In the genomic region with DNA sequence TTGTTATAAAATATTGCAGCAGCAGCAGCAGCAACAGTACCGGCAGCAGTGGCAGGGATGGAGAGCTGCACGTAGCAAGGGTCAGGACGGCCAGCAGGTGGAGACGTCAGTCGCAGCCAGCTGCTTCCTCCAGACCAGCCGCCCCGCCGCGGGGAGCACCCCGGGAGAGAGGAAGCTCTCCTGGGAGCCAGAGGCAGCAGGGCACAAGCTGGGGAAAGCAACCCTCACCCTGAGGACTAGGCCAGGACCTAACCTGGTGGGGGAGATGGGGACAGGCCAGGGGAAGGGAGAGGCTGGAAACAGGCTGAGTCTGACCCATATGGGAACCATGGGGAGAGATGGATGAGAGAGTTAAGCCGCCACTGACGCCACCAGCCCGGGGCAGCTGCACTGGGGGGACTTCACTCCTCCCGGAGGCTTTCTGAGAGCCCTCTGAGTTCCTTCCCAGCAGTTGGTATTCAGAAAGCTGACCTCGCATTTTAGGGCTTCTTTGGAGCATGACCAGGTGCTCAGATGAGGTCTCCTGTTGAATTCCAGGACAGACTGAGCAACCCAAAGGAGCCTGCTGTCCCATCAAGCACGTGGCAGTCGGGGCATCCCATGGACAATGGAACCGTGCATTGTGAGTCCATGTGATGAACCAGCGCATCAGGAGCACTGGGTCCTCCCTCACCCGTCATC, we compare ENCODE assay signal across 8 cellular contexts. TPM values are rescaled to one million over a fixed set of nuclear protein-coding genes. Genes with fewer than 3 reads are reported as not detected.
DNase-seq lines count a peak whose midpoint lies in the region; ATAC-seq and TF ChIP-seq lines count a peak whose summit lies in the region.

No MANE protein-coding gene starts in this region.

- peak; percentile 88 for DNase-seq in HPDE6-E6E7 (ENCODE audit: extremely low spot score)
- peak; percentile 81 for DNase-seq in activated CD8-positive, alpha-beta memory T cell treated with anti-CD3 and anti-CD28 coated beads, Interleukin-2, amount 50 U/mL, for 48 hours
- peak; percentile 71 for DNase-seq in epithelial cell of esophagus (ENCODE audit: low read depth)
- DNase-seq in naive thymus-derived CD4-positive, alpha-beta T cell: peak; percentile 41 to 68 (median 59)
- peak; percentile 12 to 51 for DNase-seq in stimulated activated CD8-positive, alpha-beta memory T cell treated with anti-CD3 and anti-CD28 coated beads, Interleukin-7, amount 100 ng/mL, for 4 hours (ENCODE audit: low read depth in 2 of 2)

- H3K9ac ChIP-seq in OCI-LY1 (ENCODE audit: low read length): no peak overlapping the region

- peaks cover 0 to 9% (median 5%) of the 10 kb centered on the region in 7 donors for H3K4me1 Mint-ChIP-seq in naive thymus-derived CD4-positive, alpha-beta T cell

- peaks cover 6 to 55% (median 10%) of the 10 kb centered on the region in 5 donors for H3K27me3 Mint-ChIP-seq in naive thymus-derived CD4-positive, alpha-beta T cell

- no peak overlapping the region for H3K4me2 ChIP-seq in OCI-LY1 (ENCODE audit: low read length)

- no peaks in the 10 kb centered on the region for H3F3A ChIP-seq in OCI-LY1 (ENCODE audit: insufficient read depth, low read length)

- POLR2A ChIA-PET in naive thymus-derived CD4-positive, alpha-beta T cell (lab: Charles Lee): interaction anchor here (0.5 to 1.6 kb wide), 3 partner anchors 44 to 254 kb away, joined by 3 to 9 read pairs (median 6); no protein-coding TSS in a partner anchor

- H3K36me3 Mint-ChIP-seq in naive thymus-derived CD4-positive, alpha-beta T cell: no peaks in the 10 kb centered on the region

- H3K79me2 ChIP-seq in OCI-LY1 (ENCODE audit: insufficient read depth, low read length): no peaks in the 10 kb centered on the region

- H3K4me3 ChIP-seq in OCI-LY1 (ENCODE audit: low read depth, low read length, poor library complexity, severe bottlenecking) (no peak overlapping the region), epithelial cell of esophagus (ENCODE audit: low read length) (no peak overlapping the region)
- H3K4me3 ChIP-seq in naive thymus-derived CD4-positive, alpha-beta T cell (ENCODE audit: low read length): peak overlapping the region; percentile 19

- H3K9me2 ChIP-seq in OCI-LY1 (ENCODE audit: low read depth, low read length): no peaks in the 10 kb centered on the region

- CTCF ChIA-PET in naive thymus-derived CD4-positive, alpha-beta T cell (lab: Charles Lee): interaction anchor here (0.7 to 8.8 kb wide), 22 partner anchors 10 to 198 kb away, joined by 3 to 141 read pairs (median 4); partner anchors contain the start of gene FNTB

- no peak overlapping the region for H2AFZ ChIP-seq in OCI-LY1 (ENCODE audit: low read length)

- H3K27ac Mint-ChIP-seq in naive thymus-derived CD4-positive, alpha-beta T cell: no peak overlapping the region

- peak; percentile 87 for ATAC-seq in naive thymus-derived CD4-positive, alpha-beta T cell
- ATAC-seq in HG03139 (IDR thresholded peaks at IDR 0.05; ENCODE audit: unreplicated experiment): no peak

- H3K36me3 ChIP-seq in OCI-LY1 (ENCODE audit: insufficient read depth, low read length): no peaks in the 10 kb centered on the region
- H3K36me3 ChIP-seq in naive thymus-derived CD4-positive, alpha-beta T cell (ENCODE audit: control insufficient read depth in 2 of 3, insufficient read depth in 3 of 3, low read length in 3 of 3): no peaks in the 10 kb centered on the region

- intact Hi-C loops in naive thymus-derived CD4-positive, alpha-beta T cell (cut with micrococcal nuclease): loop anchor here (1.0 to 5.0 kb wide), 2 partner anchors 69 to 160 kb away; no protein-coding TSS in a partner anchor

- H3K4me1 ChIP-seq in OCI-LY1 (ENCODE audit: insufficient read depth, low read length, severe bottlenecking): no peaks in the 10 kb centered on the region
- no peaks in the 10 kb centered on the region for H3K4me1 ChIP-seq in naive thymus-derived CD4-positive, alpha-beta T cell (ENCODE audit: control insufficient read depth in 2 of 2, insufficient read depth in 2 of 2, low read length in 2 of 2)

- TF ChIP-seq CTCF in GM12872 (IDR thresholded peaks at IDR 0.05; ENCODE audit: insufficient read depth, low read depth, low read length) (peak; percentile 78), OCI-LY1 (IDR thresholded peaks at IDR 0.05; ENCODE audit: low read length) (peak; percentile 67), epithelial cell of esophagus (IDR thresholded peaks at IDR 0.05; ENCODE audit: insufficient read depth, low read depth, low read length, missing control alignments) (peak; percentile 70)

- H3K9me3 ChIP-seq in OCI-LY1 (ENCODE audit: low read length): no peaks in the 10 kb centered on the region
- no peaks in the 10 kb centered on the region for H3K9me3 ChIP-seq in naive thymus-derived CD4-positive, alpha-beta T cell (ENCODE audit: control insufficient read depth in 2 of 3, low read length in 3 of 3)

- no peak overlapping the region for H3K27ac ChIP-seq in OCI-LY1 (ENCODE audit: low read depth, low read length, poor library complexity, severe bottlenecking)
- no peak overlapping the region for H3K27ac ChIP-seq in naive thymus-derived CD4-positive, alpha-beta T cell (ENCODE audit: low read depth, low read length)

- 0 out of 2 replicates have a peak, but pooled peaks cover 13% of the 10 kb centered on the region for H3K27me3 ChIP-seq in OCI-LY1 (ENCODE audit: insufficient read depth, low read length)
- H3K27me3 ChIP-seq in naive thymus-derived CD4-positive, alpha-beta T cell (ENCODE audit: control insufficient read depth in 2 of 2, insufficient read depth in 2 of 2, low read length in 2 of 2): peaks cover 0 to 4% of the 10 kb centered on the region in 2 donors

- peak overlapping the region in 6 of 10 donors; percentile 16 to 72 (median 50) for H3K4me3 Mint-ChIP-seq in naive thymus-derived CD4-positive, alpha-beta T cell

- H4K20me1 ChIP-seq in OCI-LY1 (ENCODE audit: insufficient read depth, low read length): no peaks in the 10 kb centered on the region

- peaks cover 0 to 2% (median 0%) of the 10 kb centered on the region in 11 donors for H3K9me3 Mint-ChIP-seq in naive thymus-derived CD4-positive, alpha-beta T cell

RNA-seq across cellular contexts. Expression of gene SPTB, which starts 56.3 kb away (rescaled TPM):
- under 1 TPM in 3 of 5 experiments, not detected in 2; 0.05 to 0.12 (median 0.05) TPM for total RNA-seq in naive thymus-derived CD4-positive, alpha-beta T cell
- not detected for polyA plus RNA-seq in naive thymus-derived CD4-positive, alpha-beta T cell

Comparison
In these comparisons a context has a peak if more than half of its experiments do, and no peak if none do; other contexts are left out.
1. DNase-seq: peak in every context shown above with its lines; median percentile 88 in HPDE6-E6E7; 81 in activated CD8-positive, alpha-beta memory T cell treated with anti-CD3 and anti-CD28 coated beads, Interleukin-2, amount 50 U/mL, for 48 hours; 71 in epithelial cell of esophagus; 59 in naive thymus-derived CD4-positive, alpha-beta T cell; 32 in stimulated activated CD8-positive, alpha-beta memory T cell treated with anti-CD3 and anti-CD28 coated beads, Interleukin-7, amount 100 ng/mL, for 4 hours.